14 cellular contexts compared by ENCODE assay signal in the genomic region with DNA sequence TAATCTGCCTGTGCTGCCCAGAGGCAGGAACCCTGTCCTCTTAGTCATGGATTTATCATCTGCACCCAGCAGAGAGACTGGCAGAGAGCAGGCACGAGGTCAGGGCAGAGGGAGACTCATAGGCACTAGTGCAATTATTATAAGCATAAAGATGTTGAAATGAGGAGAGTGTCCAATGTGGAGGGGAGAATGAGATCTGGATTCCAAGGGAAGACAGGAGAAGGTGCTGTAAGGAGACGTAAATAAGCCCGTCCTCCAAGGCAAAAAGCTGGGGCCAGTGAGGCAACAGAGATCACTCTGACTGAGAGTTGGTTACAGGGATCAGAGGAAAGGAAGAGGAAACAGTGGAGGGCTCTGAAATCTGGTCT.
DNase-seq lines count a peak whose midpoint lies in the region; TF ChIP-seq lines count a peak whose summit lies in the region.
"Had no signal": no experiment of that assay in that cellular context is flagged by ENCODE, and none has a peak within 500 bp of the region (broad histone marks: within the 10 kb centered on the region; RNA-seq: fewer than 3 reads in every experiment).

No MANE protein-coding gene starts in this region.

- H3K9me3 ChIP-seq in H9 (ENCODE audit: control insufficient read depth, low read depth, low read length) (no peaks in the 10 kb centered on the region), uterus (no peaks in the 10 kb centered on the region)
- H3K9me3 ChIP-seq: Caco-2, sigmoid colon had no signal

- H4K91ac ChIP-seq in H9 (ENCODE audit: insufficient read length, low read depth, low read length), result no peak overlapping the region

- H3K4me2 ChIP-seq in H9 (ENCODE audit: insufficient read depth, insufficient read length, low read length), result no peak overlapping the region

- H4K20me1 ChIP-seq in H9 (ENCODE audit: control insufficient read depth, insufficient read depth, insufficient read length), result no peaks in the 10 kb centered on the region

- no peaks in the 10 kb centered on the region for H3K79me1 ChIP-seq in H9 (ENCODE audit: insufficient read depth, low read depth, low read length, poor library complexity, severe bottlenecking)

- no peak for TF ChIP-seq POLR2A in uterus (IDR thresholded peaks at IDR 0.05)

- no peaks in the 10 kb centered on the region for H3K9me3 Mint-ChIP-seq in H9
- H3K9me3 Mint-ChIP-seq in activated CD4-positive, alpha-beta T cell treated with anti-CD3 and anti-CD28 coated beads, Interleukin-2, amount 10 ng/mL, durations not matched to agents 24 days and 14 days, result no peaks in the 10 kb centered on the region
- H3K9me3 Mint-ChIP-seq: activated naive CD4-positive, alpha-beta T cell treated with anti-CD3 and anti-CD28 coated beads, Interleukin-2, amount 10 ng/mL, durations not matched to agents 7 days and 5 days had no signal

- no peaks in the 10 kb centered on the region for H3K36me3 ChIP-seq in uterus
- H3K36me3 ChIP-seq: sigmoid colon had no signal

- H3K18ac ChIP-seq in H9 (ENCODE audit: insufficient read length, low read depth, low read length), result no peak overlapping the region

- peak overlapping the region; percentile 59 for H2AFZ ChIP-seq in H9 (ENCODE audit: low read length)

- no peaks in the 10 kb centered on the region for H3K4me1 ChIP-seq in H9 (ENCODE audit: insufficient read depth, low read length)
- no peaks in the 10 kb centered on the region for H3K4me1 ChIP-seq in uterus
- H3K4me1 ChIP-seq: sigmoid colon had no signal

- H3K79me2 ChIP-seq in H9 (ENCODE audit: insufficient read depth, low read length), result no peaks in the 10 kb centered on the region

- H4K5ac ChIP-seq in H9 (ENCODE audit: insufficient read length, low read depth, low read length), result no peak overlapping the region

- H3K56ac ChIP-seq in H9 (ENCODE audit: insufficient read length, low read depth, low read length), result no peak overlapping the region

- peaks cover 24 to 39% of the 10 kb centered on the region in 2 experiments for H3K4me1 Mint-ChIP-seq in H9
- H3K4me1 Mint-ChIP-seq in activated CD4-positive, alpha-beta T cell treated with anti-CD3 and anti-CD28 coated beads, Interleukin-2, amount 10 ng/mL, durations not matched to agents 24 days and 14 days, result no peaks in the 10 kb centered on the region
- H3K4me1 Mint-ChIP-seq: activated naive CD4-positive, alpha-beta T cell treated with anti-CD3 and anti-CD28 coated beads, Interleukin-2, amount 10 ng/mL, durations not matched to agents 7 days and 5 days had no signal

- no peak overlapping the region for H3T11ph ChIP-seq in H9 (ENCODE audit: low read length)

- H3K4me3 Mint-ChIP-seq in H9, result no peak overlapping the region
- H3K4me3 Mint-ChIP-seq in activated CD4-positive, alpha-beta T cell treated with anti-CD3 and anti-CD28 coated beads, Interleukin-2, amount 10 ng/mL, durations not matched to agents 24 days and 14 days, result no peak overlapping the region
- H3K4me3 Mint-ChIP-seq: activated naive CD4-positive, alpha-beta T cell treated with anti-CD3 and anti-CD28 coated beads, Interleukin-2, amount 10 ng/mL, durations not matched to agents 7 days and 5 days had no signal

- H2BK120ac ChIP-seq in H9 (ENCODE audit: low read depth, low read length, poor library complexity, severe bottlenecking), result no peak overlapping the region

- DNase-seq in H9 (no peak), SW 1271 (lab: John Stamatoyannopoulos, UW) (peak; percentile 58 to 77), fibroblast of peridontal ligament (ENCODE audit: extremely low read depth) (peak; percentile 52), renal cortical epithelial cell (ENCODE audit: low read depth) (peak; percentile 92), NCI-H1092 treated with DMSO at 0.1 percent for 48 hours (lab: John Stamatoyannopoulos, UW) (no peak), D341Med (ENCODE audit: low spot score) (no peak), uterus (no peak)
- no peak for DNase-seq in activated CD4-positive, alpha-beta T cell treated with anti-CD3 and anti-CD28 coated beads, Interleukin-2, amount 10 ng/mL, durations not matched to agents 24 days and 14 days
- DNase-seq: activated naive CD4-positive, alpha-beta T cell treated with anti-CD3 and anti-CD28 coated beads, Interleukin-2, amount 10 ng/mL, durations not matched to agents 7 days and 5 days; Caco-2; NCI-H146; RPMI8226; sigmoid colon; stimulated activated CD8-positive, alpha-beta memory T cell treated with anti-CD3 and anti-CD28 coated beads, Interleukin-4, amount 100 ng/mL, for 48 hours had no signal

- intact Hi-C loops in activated CD4-positive, alpha-beta T cell treated with anti-CD3 and anti-CD28 coated beads, Interleukin-2, amount 10 ng/mL, durations not matched to agents 24 days and 14 days (cut with micrococcal nuclease), result no loop called here
- intact Hi-C loops in uterus (cut with DNase I; ENCODE audit: low total_unique reads), result no loop called here

- H2BK15ac ChIP-seq in H9 (ENCODE audit: low read depth, low read length), result no peak overlapping the region

- no peak overlapping the region for H3K4ac ChIP-seq in H9 (ENCODE audit: low read depth, low read length)

- no peak overlapping the region for H3K23ac ChIP-seq in H9 (ENCODE audit: insufficient read length, low read depth, low read length)

- no peak overlapping the region for H2AK5ac ChIP-seq in H9 (ENCODE audit: insufficient read length, low read length)

- no peak overlapping the region for H3K27ac ChIP-seq in H9 (ENCODE audit: insufficient read length, low read depth, low read length)
- H3K27ac ChIP-seq in uterus, result no peak overlapping the region
- H3K27ac ChIP-seq: sigmoid colon had no signal

- no peaks in the 10 kb centered on the region for H3K23me2 ChIP-seq in H9 (ENCODE audit: insufficient read length, low read depth, low read length, poor library complexity, severe bottlenecking)

- H4K8ac ChIP-seq in H9 (replicated peaks; ENCODE audit: insufficient read length, low read depth, low read length), result no peak overlapping the region

- H3K9ac ChIP-seq in H9 (ENCODE audit: extremely low read depth, insufficient read length, low read length), result no peak overlapping the region

- no peak for TF ChIP-seq CTCF in H9 (conservative IDR thresholded peaks at IDR 0.05)
- no peak for TF ChIP-seq CTCF in uterus (IDR thresholded peaks at IDR 0.05)

- no peak overlapping the region for H2BK5ac ChIP-seq in H9 (ENCODE audit: insufficient read length, low read length)

- no peak overlapping the region for H2BK20ac ChIP-seq in H9 (ENCODE audit: low read depth, low read length, poor library complexity, severe bottlenecking)

- no peaks in the 10 kb centered on the region for H3K36me3 Mint-ChIP-seq in H9 (ENCODE audit: insufficient read depth in 1 of 3, low read depth in 3 of 3)
- no peaks in the 10 kb centered on the region for H3K36me3 Mint-ChIP-seq in activated CD4-positive, alpha-beta T cell treated with anti-CD3 and anti-CD28 coated beads, Interleukin-2, amount 10 ng/mL, durations not matched to agents 24 days and 14 days (ENCODE audit: low read depth)
- H3K36me3 Mint-ChIP-seq: activated naive CD4-positive, alpha-beta T cell treated with anti-CD3 and anti-CD28 coated beads, Interleukin-2, amount 10 ng/mL, durations not matched to agents 7 days and 5 days had no signal

- no CpG with 5 or more reads among the region's 3 CpGs for WGBS in H9 (ENCODE audit: extremely low coverage, insufficient read length, low lambda C conversion rate)

- H3K14ac ChIP-seq in H9 (ENCODE audit: insufficient read depth, low read length), result no peak overlapping the region; the same call in 1 of the 2 replicates

- H2BK12ac ChIP-seq in H9 (ENCODE audit: insufficient read length, low read depth, low read length), result no peak overlapping the region

- no peak overlapping the region for H3K4me3 ChIP-seq in uterus
- H3K4me3 ChIP-seq: sigmoid colon had no signal

- H3K27ac Mint-ChIP-seq in H9, result peak overlapping the region; percentile 57 to 74 (median 62); a peak in 5 of 7 replicates
- no peak overlapping the region for H3K27ac Mint-ChIP-seq in activated CD4-positive, alpha-beta T cell treated with anti-CD3 and anti-CD28 coated beads, Interleukin-2, amount 10 ng/mL, durations not matched to agents 24 days and 14 days
- H3K27ac Mint-ChIP-seq: activated naive CD4-positive, alpha-beta T cell treated with anti-CD3 and anti-CD28 coated beads, Interleukin-2, amount 10 ng/mL, durations not matched to agents 7 days and 5 days had no signal

- no peaks in the 10 kb centered on the region for H3K27me3 Mint-ChIP-seq in H9 (ENCODE audit: low read depth)
- no peaks in the 10 kb centered on the region for H3K27me3 Mint-ChIP-seq in activated CD4-positive, alpha-beta T cell treated with anti-CD3 and anti-CD28 coated beads, Interleukin-2, amount 10 ng/mL, durations not matched to agents 24 days and 14 days
- H3K27me3 Mint-ChIP-seq: activated naive CD4-positive, alpha-beta T cell treated with anti-CD3 and anti-CD28 coated beads, Interleukin-2, amount 10 ng/mL, durations not matched to agents 7 days and 5 days had no signal

- H3K27me3 ChIP-seq in H9 (ENCODE audit: insufficient read depth, low read length), result no peaks in the 10 kb centered on the region
- no peaks in the 10 kb centered on the region for H3K27me3 ChIP-seq in uterus
- H3K27me3 ChIP-seq: sigmoid colon had no signal

Comparison
In these comparisons a context has a peak if more than half of its experiments do, and no peak if none do; other contexts are left out.
1. DNase-seq: peak in SW 1271 (2 of 2), fibroblast of peridontal ligament (single experiment) and renal cortical epithelial cell (single experiment); none in H9 (single experiment), NCI-H1092 treated with DMSO at 0.1 percent for 48 hours (single experiment), activated CD4-positive, alpha-beta T cell treated with anti-CD3 and anti-CD28 coated beads, Interleukin-2, amount 10 ng/mL, durations not matched to agents 24 days and 14 days (single experiment), D341Med (single experiment) and uterus (0 of 2).